In genomic region chr14:22807432-22808087, GRCh38 we compare ENCODE assay signal across 3 cellular contexts.
TF ChIP-seq lines count a peak whose summit lies in the region.

No MANE protein-coding gene starts in this region.

TF ChIP-seq in Ishikawa, 13 proteins besides CTCF, POLR2A, EP300 and RAD21:
- peak; percentile 53; the same call in 1 of the 2 replicates for TF ChIP-seq TEAD4 (IDR thresholded peaks at IDR 0.05)
- TF ChIP-seq NFIC (IDR thresholded peaks at IDR 0.05), result no peak

TF ChIP-seq in GM12878, 131 proteins besides CTCF, POLR2A, EP300 and RAD21:
- no peak for TF ChIP-seq USF2 (IDR thresholded peaks at IDR 0.05; ENCODE audit: borderline replicate concordance, low read depth, low read length)
- peak; percentile 66 for TF ChIP-seq MLLT1 (IDR thresholded peaks at IDR 0.05)
- TF ChIP-seq NKRF (conservative IDR thresholded peaks at IDR 0.05), result no peak
- TF ChIP-seq SRF (IDR thresholded peaks at IDR 0.05; ENCODE audit: low read depth in 2 of 2, low read length in 2 of 2), result no peak
- no peak for TF ChIP-seq BCL11A (IDR thresholded peaks at IDR 0.05; ENCODE audit: low read depth, low read length)
- no peak for TF ChIP-seq NRF1 (conservative IDR thresholded peaks at IDR 0.05; ENCODE audit: low read depth, low read length)
- no peak for TF ChIP-seq RELB (IDR thresholded peaks at IDR 0.05; ENCODE audit: low read depth)

TF ChIP-seq in liver, 16 proteins besides CTCF, POLR2A, EP300 and RAD21:
- TF ChIP-seq MAX (IDR thresholded peaks at IDR 0.05), result no peak
- no peak for TF ChIP-seq JUND (IDR thresholded peaks at IDR 0.05)
- TF ChIP-seq HNF4G (IDR thresholded peaks at IDR 0.05), result no peak
- TF ChIP-seq YY1 (IDR thresholded peaks at IDR 0.05), result no peak
- no peak for TF ChIP-seq TAF1 (conservative IDR thresholded peaks at IDR 0.05)
- TF ChIP-seq NR2F2 (IDR thresholded peaks at IDR 0.05), result peak; percentile 13
- TF ChIP-seq SP1 (IDR thresholded peaks at IDR 0.05), result peak; percentile 24
